8 cellular contexts compared by ENCODE assay signal in the genomic region with DNA sequence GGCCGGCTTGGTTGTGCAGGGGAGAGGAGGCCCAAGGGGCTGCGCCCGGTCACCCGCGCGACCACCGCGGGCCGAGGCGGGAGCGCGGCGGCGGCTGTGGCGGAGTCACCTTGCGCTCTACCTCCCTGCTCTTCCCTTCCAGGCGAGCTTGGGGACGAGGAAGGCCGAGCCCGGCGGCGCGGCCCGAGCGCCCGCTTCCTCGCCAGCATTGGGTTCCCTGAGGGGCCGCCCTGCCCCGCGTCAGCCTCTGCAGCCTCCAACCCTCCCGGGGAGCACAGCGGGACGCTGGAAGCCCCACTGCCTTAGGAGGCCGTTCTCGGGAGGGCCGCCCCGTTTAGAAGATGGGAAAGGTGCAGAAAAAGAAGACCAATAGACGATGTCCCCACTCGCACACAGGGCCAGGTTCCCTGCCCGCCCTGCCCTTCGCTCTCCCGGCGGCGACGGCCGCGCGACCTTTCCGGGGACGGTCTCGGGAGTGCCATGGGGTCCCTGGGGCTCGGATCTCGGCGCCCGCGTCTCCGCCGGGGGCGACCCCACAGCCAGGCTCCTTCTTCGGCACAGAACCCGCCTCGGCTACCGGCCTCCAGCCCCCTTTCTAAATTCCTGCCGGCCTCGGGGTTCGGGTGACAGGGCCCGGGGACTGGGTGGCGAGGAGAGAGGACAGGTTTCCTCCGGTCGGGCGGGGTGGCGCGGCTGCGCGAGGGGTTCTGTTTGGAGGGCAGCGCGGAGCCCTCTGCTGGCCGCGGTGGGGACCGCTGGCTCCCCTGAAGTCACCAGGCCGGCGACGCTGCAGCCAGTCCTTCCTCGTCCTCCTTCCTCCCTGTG.
DNase-seq lines count a peak whose midpoint lies in the region; ATAC-seq and TF ChIP-seq lines count a peak whose summit lies in the region.

No MANE protein-coding gene starts in this region.

- peak; percentile 99 for ATAC-seq in HG02973 (IDR thresholded peaks at IDR 0.05; ENCODE audit: unreplicated experiment)

- DNase-seq in NK-92 treated with Interleukin-12 subunit alpha and Interleukin-12 subunit beta, amount 100 ng/mL, for 24 hours (lab: John Stamatoyannopoulos, UW) = peak; percentile 20
- DNase-seq in NK-92 (lab: John Stamatoyannopoulos, UW; ENCODE audit: unreplicated experiment) (no peak), NCI-H2107 (lab: John Stamatoyannopoulos, UW) (peak; percentile 77), WERI-Rb-1 (peak; percentile 91), breast epithelium (ENCODE audit: low spot score in 2 of 2) (peak; percentile 65 to 85)

- TF ChIP-seq CTCF in WERI-Rb-1 (IDR thresholded peaks at IDR 0.05; ENCODE audit: low read depth, low read length) (peak; percentile 98), breast epithelium (IDR thresholded peaks at IDR 0.05) (peak; percentile 78 to 81 (median 80))

- peak overlapping the region; percentile 81 for H3K4me3 ChIP-seq in WERI-Rb-1 (ENCODE audit: low read depth, low read length)
- H3K4me3 ChIP-seq in breast epithelium = peak overlapping the region; percentile 65 to 71 (median 70)
- H3K4me3 ChIP-seq in iPS-20b (ENCODE audit: low read length) = peak overlapping the region; percentile 73
- H3K4me3 ChIP-seq in skeletal muscle tissue (ENCODE audit: low read length in 3 of 3) = peak overlapping the region; percentile 85 to 89 (median 85)

- H3K9me3 ChIP-seq in WERI-Rb-1 (ENCODE audit: severe bottlenecking) (no peaks in the 10 kb centered on the region), breast epithelium (no peaks in the 10 kb centered on the region), iPS-20b (ENCODE audit: insufficient read depth, low read depth, low read length) (no peaks in the 10 kb centered on the region), skeletal muscle tissue (ENCODE audit: control insufficient read depth in 3 of 3, low read length in 3 of 3) (no peaks in the 10 kb centered on the region)

- no peak for TF ChIP-seq POLR2A in breast epithelium (IDR thresholded peaks at IDR 0.05)

- H3K4me1 ChIP-seq in breast epithelium (no peaks in the 10 kb centered on the region), iPS-20b (ENCODE audit: insufficient read depth, low read length) (no peaks in the 10 kb centered on the region), skeletal muscle tissue (ENCODE audit: control insufficient read depth in 3 of 3, insufficient read depth in 3 of 3, low read length in 3 of 3) (peaks cover 0 to 10% (median 8%) of the 10 kb centered on the region in 3 donors)

- intact Hi-C loops in breast epithelium (cut with DNase I; ENCODE audit: low total_unique reads) = loop anchor here (1.0 kb wide), 1 partner anchor 81 kb away; no protein-coding TSS in a partner anchor

- H3K27me3 ChIP-seq in WERI-Rb-1 (ENCODE audit: insufficient read depth, low read depth, severe bottlenecking) (no peaks in the 10 kb centered on the region), breast epithelium (no peaks in the 10 kb centered on the region), iPS-20b (ENCODE audit: insufficient read depth, low read length) (peaks cover 41% of the 10 kb centered on the region), skeletal muscle tissue (ENCODE audit: control insufficient read depth in 3 of 3, insufficient read depth in 3 of 3, low read length in 3 of 3) (no peaks in the 10 kb centered on the region)

- peak overlapping the region; percentile 79 for H3K27ac ChIP-seq in WERI-Rb-1
- H3K27ac ChIP-seq in breast epithelium = peak overlapping the region; percentile 66 to 79
- H3K27ac ChIP-seq in iPS-20b (ENCODE audit: low read length) = no peak overlapping the region
- H3K27ac ChIP-seq in skeletal muscle tissue (ENCODE audit: low read depth, low read length) = peak overlapping the region; percentile 83

- no peak overlapping the region for H3K9ac ChIP-seq in iPS-20b (ENCODE audit: low read depth, low read length)
- H3K9ac ChIP-seq in skeletal muscle tissue (ENCODE audit: low read depth in 1 of 3, low read length in 3 of 3) = peak overlapping the region; percentile 80 to 92 (median 89)

- H3K36me3 ChIP-seq in WERI-Rb-1 (no peaks in the 10 kb centered on the region), breast epithelium (no peaks in the 10 kb centered on the region), iPS-20b (ENCODE audit: insufficient read depth, low read depth, low read length) (no peaks in the 10 kb centered on the region), skeletal muscle tissue (ENCODE audit: control insufficient read depth in 3 of 3, insufficient read depth in 3 of 3, low read length in 3 of 3) (no peaks in the 10 kb centered on the region)
